ENCODE assay signal across 8 cellular contexts in genomic region chr18:21820035-21820810, GRCh38.
DNase-seq lines count a peak whose midpoint lies in the region; ATAC-seq, FAIRE-seq and TF ChIP-seq lines count a peak whose summit lies in the region.

No MANE protein-coding gene starts in this region.

- peak; percentile 84 for TF ChIP-seq CTCF in Loucy (conservative IDR thresholded peaks at IDR 0.05; ENCODE audit: low read length)
- TF ChIP-seq CTCF in neural cell (IDR thresholded peaks at IDR 0.05; ENCODE audit: poor library complexity, severe bottlenecking): peak; percentile 65

- TF ChIP-seq RAD21 in neural cell (conservative IDR thresholded peaks at IDR 0.05): peak; percentile 59

- ATAC-seq in activated CD8-positive, alpha-beta T cell treated with anti-CD3 and anti-CD28 coated beads, Interleukin-2, amount 10 ng/mL, durations not matched to agents 7 days and 5 days: no peak
- ATAC-seq in HG03108 (IDR thresholded peaks at IDR 0.05; ENCODE audit: unreplicated experiment) (no peak), GM21737 (IDR thresholded peaks at IDR 0.05; ENCODE audit: unreplicated experiment) (no peak), GM21390 (IDR thresholded peaks at IDR 0.05; ENCODE audit: unreplicated experiment) (no peak)

- H3K27ac Mint-ChIP-seq in activated CD8-positive, alpha-beta T cell treated with anti-CD3 and anti-CD28 coated beads, Interleukin-2, amount 10 ng/mL, durations not matched to agents 7 days and 5 days: no peak overlapping the region

- no peaks in the 10 kb centered on the region for H3K9me3 Mint-ChIP-seq in activated CD8-positive, alpha-beta T cell treated with anti-CD3 and anti-CD28 coated beads, Interleukin-2, amount 10 ng/mL, durations not matched to agents 7 days and 5 days (ENCODE audit: insufficient read depth)

- H3K27me3 ChIP-seq in Loucy (ENCODE audit: insufficient read depth, low read length, poor library complexity, severe bottlenecking) (no peaks in the 10 kb centered on the region), neural cell (ENCODE audit: insufficient read depth, low read depth, low read length) (no peaks in the 10 kb centered on the region)

- H3K4me3 ChIP-seq in Loucy (ENCODE audit: low read length, poor library complexity, severe bottlenecking) (no peak overlapping the region), neural cell (ENCODE audit: low read length) (no peak overlapping the region)

- no peaks in the 10 kb centered on the region for H4K20me1 ChIP-seq in Loucy (ENCODE audit: insufficient read depth, low read length, poor library complexity, severe bottlenecking)
- no peaks in the 10 kb centered on the region for H4K20me1 ChIP-seq in neural cell (ENCODE audit: insufficient read depth)

- no peaks in the 10 kb centered on the region for H3K9me2 ChIP-seq in Loucy (replicated peaks; ENCODE audit: low read depth, low read length)
- H3K9me2 ChIP-seq in neural cell (ENCODE audit: insufficient read depth, low read length): no peaks in the 10 kb centered on the region

- H2AFZ ChIP-seq in Loucy (ENCODE audit: low read length) (no peak overlapping the region), neural cell (ENCODE audit: low read depth, low read length) (no peak overlapping the region)

- no peak overlapping the region for H3K4me3 Mint-ChIP-seq in activated CD8-positive, alpha-beta T cell treated with anti-CD3 and anti-CD28 coated beads, Interleukin-2, amount 10 ng/mL, durations not matched to agents 7 days and 5 days

- no peaks in the 10 kb centered on the region for H3K79me2 ChIP-seq in Loucy (ENCODE audit: insufficient read depth, low read length)
- H3K79me2 ChIP-seq in neural cell (replicated peaks; ENCODE audit: insufficient read depth, low read length): no peaks in the 10 kb centered on the region

- no peak for TF ChIP-seq EP300 in neural cell (conservative IDR thresholded peaks at IDR 0.05; ENCODE audit: poor library complexity, severe bottlenecking)

- H3K4me2 ChIP-seq in Loucy (ENCODE audit: low read depth, low read length, poor library complexity, severe bottlenecking): no peak overlapping the region
- no peak overlapping the region for H3K4me2 ChIP-seq in neural cell (ENCODE audit: low read length)

- H3K4me1 ChIP-seq in Loucy (ENCODE audit: insufficient read depth, low read length, poor library complexity, severe bottlenecking): peaks cover 8% of the 10 kb centered on the region

- peak; percentile 8 for DNase-seq in GF-D8 (lab: John Stamatoyannopoulos, UW)
- DNase-seq in activated CD8-positive, alpha-beta T cell treated with anti-CD3 and anti-CD28 coated beads, Interleukin-2, amount 10 ng/mL, durations not matched to agents 7 days and 5 days: no peak

- H3K9me3 ChIP-seq in Loucy (ENCODE audit: insufficient read depth, low read depth, low read length): no peaks in the 10 kb centered on the region
- no peaks in the 10 kb centered on the region for H3K9me3 ChIP-seq in neural cell (ENCODE audit: low read length)

- no peaks in the 10 kb centered on the region for H3K4me1 Mint-ChIP-seq in activated CD8-positive, alpha-beta T cell treated with anti-CD3 and anti-CD28 coated beads, Interleukin-2, amount 10 ng/mL, durations not matched to agents 7 days and 5 days (ENCODE audit: low read depth)

- no peak overlapping the region for H3K9ac ChIP-seq in Loucy (ENCODE audit: low read depth, low read length, poor library complexity, severe bottlenecking)
- no peak overlapping the region for H3K9ac ChIP-seq in neural cell (ENCODE audit: low read length)

- peak; percentile 53 for FAIRE-seq in colon (lab: Jason Lieb, UNC)

- H3F3A ChIP-seq in Loucy (ENCODE audit: low read depth) (no peaks in the 10 kb centered on the region), neural cell (ENCODE audit: insufficient read depth, low read length, poor library complexity, severe bottlenecking) (no peaks in the 10 kb centered on the region)

- no peaks in the 10 kb centered on the region for H3K27me3 Mint-ChIP-seq in activated CD8-positive, alpha-beta T cell treated with anti-CD3 and anti-CD28 coated beads, Interleukin-2, amount 10 ng/mL, durations not matched to agents 7 days and 5 days (ENCODE audit: low read depth)

- CTCF ChIA-PET in activated CD8-positive, alpha-beta T cell treated with anti-CD3 and anti-CD28 coated beads, Interleukin-2, amount 10 ng/mL, durations not matched to agents 7 days and 5 days (lab: Charles Lee): interaction anchor here (0.9 to 1.9 kb wide), 9 partner anchors 10 to 192 kb away, joined by 3 to 10 read pairs (median 4); no protein-coding TSS in a partner anchor

- POLR2A ChIA-PET in activated CD8-positive, alpha-beta T cell treated with anti-CD3 and anti-CD28 coated beads, Interleukin-2, amount 10 ng/mL, durations not matched to agents 7 days and 5 days (lab: Charles Lee): no interaction called here

- H3K36me3 ChIP-seq in Loucy (ENCODE audit: insufficient read depth, low read length) (peaks cover 55% of the 10 kb centered on the region; the same call in 1 of the 2 replicates), neural cell (ENCODE audit: insufficient read depth, low read length) (no peaks in the 10 kb centered on the region)

- no peak overlapping the region for H3K27ac ChIP-seq in neural cell (ENCODE audit: low read length)

- H3K36me3 Mint-ChIP-seq in activated CD8-positive, alpha-beta T cell treated with anti-CD3 and anti-CD28 coated beads, Interleukin-2, amount 10 ng/mL, durations not matched to agents 7 days and 5 days (ENCODE audit: low read depth): peaks cover 20% of the 10 kb centered on the region

TF ChIP-seq in neural cell, 6 proteins besides CTCF, POLR2A, EP300 and RAD21:
- TF ChIP-seq SMC3 (conservative IDR thresholded peaks at IDR 0.05; ENCODE audit: poor library complexity): peak; percentile 52
- no peak for TF ChIP-seq REST (IDR thresholded peaks at IDR 0.05; ENCODE audit: borderline replicate concordance)
- no peak for TF ChIP-seq EZH2 (IDR thresholded peaks at IDR 0.05; ENCODE audit: borderline replicate concordance, insufficient read depth, low read length, poor library complexity, severe bottlenecking)
